ENCODE assay signal across 13 cellular contexts in genomic region chr9:107866912-107867311, GRCh38.
DNase-seq lines count a peak whose midpoint lies in the region; ATAC-seq, FAIRE-seq and TF ChIP-seq lines count a peak whose summit lies in the region.
"Had no signal": no experiment of that assay in that cellular context is flagged by ENCODE, and none has a peak within 500 bp of the region (broad histone marks: within the 10 kb centered on the region; RNA-seq: fewer than 3 reads in every experiment).

No MANE protein-coding gene starts in this region.

- H3K4me2 ChIP-seq in BLaER1, result peak overlapping the region; percentile 74

- H4K20me1 ChIP-seq in BLaER1, result no peaks in the 10 kb centered on the region

- no peak for ATAC-seq in HG02678 (IDR thresholded peaks at IDR 0.05; ENCODE audit: unreplicated experiment)

- TF ChIP-seq POLR2A in GM12891 (IDR thresholded peaks at IDR 0.05; ENCODE audit: low read depth, low read length) (no peak), adrenal gland (IDR thresholded peaks at IDR 0.05) (no peak)

- H3K36me3 Mint-ChIP-seq in dendritic cell treated with granulocyte-macrophage colony-stimulating factor and Interleukin-4, amounts not matched to agents 40 ng/mL and 50 ng/mL, for 4 days (ENCODE audit: low read depth), result peaks cover 6% of the 10 kb centered on the region

- no peak overlapping the region for H3K4me3 Mint-ChIP-seq in dendritic cell treated with granulocyte-macrophage colony-stimulating factor and Interleukin-4, amounts not matched to agents 40 ng/mL and 50 ng/mL, for 4 days

- H3K36me3 ChIP-seq in BLaER1 (no peaks in the 10 kb centered on the region), adrenal gland (replicated peaks in 1 of 2) (no peaks in the 10 kb centered on the region)

- no peak overlapping the region for H3K27ac ChIP-seq in BLaER1
- H3K27ac ChIP-seq in adrenal gland, result no peak overlapping the region
- H3K27ac ChIP-seq: dorsolateral prefrontal cortex, parathyroid adenoma had no signal

- no peaks in the 10 kb centered on the region for H3K9me3 ChIP-seq in BLaER1
- H3K9me3 ChIP-seq in adrenal gland (replicated peaks in 1 of 3), result no peaks in the 10 kb centered on the region

- H3K27me3 Mint-ChIP-seq in dendritic cell treated with granulocyte-macrophage colony-stimulating factor and Interleukin-4, amounts not matched to agents 40 ng/mL and 50 ng/mL, for 4 days, result peaks cover 1% of the 10 kb centered on the region

- peaks cover 70% of the 10 kb centered on the region for H3K4me1 Mint-ChIP-seq in dendritic cell treated with granulocyte-macrophage colony-stimulating factor and Interleukin-4, amounts not matched to agents 40 ng/mL and 50 ng/mL, for 4 days (ENCODE audit: low read depth)

- no peak overlapping the region for H3K9ac ChIP-seq in BLaER1
- H3K9ac ChIP-seq: parathyroid adenoma had no signal

- no peaks in the 10 kb centered on the region for H3K27me3 ChIP-seq in BLaER1
- H3K27me3 ChIP-seq in adrenal gland, result no peaks in the 10 kb centered on the region
- H3K27me3 ChIP-seq: dorsolateral prefrontal cortex had no signal

- no peak for FAIRE-seq in GM12891 (lab: Jason Lieb, UNC)

- intact Hi-C loops in dendritic cell treated with granulocyte-macrophage colony-stimulating factor and Interleukin-4, amounts not matched to agents 40 ng/mL and 50 ng/mL, for 4 days (cut with micrococcal nuclease), result no loop called here
- intact Hi-C loops in adrenal gland (cut with DNase I), result no loop called here

- H3K4me1 ChIP-seq in BLaER1 (peaks cover 33% of the 10 kb centered on the region), adrenal gland (replicated peaks in 1 of 2) (no peaks in the 10 kb centered on the region)
- H3K4me1 ChIP-seq: parathyroid adenoma had no signal

- no peaks in the 10 kb centered on the region for H3K9me3 Mint-ChIP-seq in dendritic cell treated with granulocyte-macrophage colony-stimulating factor and Interleukin-4, amounts not matched to agents 40 ng/mL and 50 ng/mL, for 4 days

- peak; percentile 39 for DNase-seq in NCI-H226
- DNase-seq in midbrain (lab: John Stamatoyannopoulos, UW), result peak; percentile 4
- DNase-seq in GM12891 (ENCODE audit: insufficient read length, low spot score), result no peak
- DNase-seq in adrenal gland, result no peak
- no peak for DNase-seq in GM19240 (ENCODE audit: insufficient read length, low spot score)
- DNase-seq: amygdala, DMS79, dorsolateral prefrontal cortex, NCI-H526 had no signal

- H3K4me3 ChIP-seq in BLaER1, result no peak overlapping the region
- no peak overlapping the region for H3K4me3 ChIP-seq in adrenal gland
- H3K4me3 ChIP-seq: dorsolateral prefrontal cortex had no signal

- peak overlapping the region; percentile 82 for H3K27ac Mint-ChIP-seq in dendritic cell treated with granulocyte-macrophage colony-stimulating factor and Interleukin-4, amounts not matched to agents 40 ng/mL and 50 ng/mL, for 4 days

- TF ChIP-seq CTCF in adrenal gland (IDR thresholded peaks at IDR 0.05), result no peak

TF ChIP-seq in GM12891, 5 proteins besides CTCF, POLR2A, EP300 and RAD21:
- no peak for TF ChIP-seq PAX5 (IDR thresholded peaks at IDR 0.05; ENCODE audit: insufficient read depth, low read length, severe bottlenecking)
- no peak for TF ChIP-seq POLR2AphosphoS5 (IDR thresholded peaks at IDR 0.05; ENCODE audit: low read depth, low read length)
- no peak for TF ChIP-seq POU2F2 (IDR thresholded peaks at IDR 0.05; ENCODE audit: low read depth, low read length)
- no peak for TF ChIP-seq TAF1 (IDR thresholded peaks at IDR 0.05; ENCODE audit: low read depth, low read length)
- TF ChIP-seq SPI1 (IDR thresholded peaks at IDR 0.05; ENCODE audit: low read depth, low read length), result no peak

Comparison
In these comparisons a context has a peak if more than half of its experiments do, and no peak if none do; other contexts are left out.
1. DNase-seq: peak in NCI-H226 (single experiment) and midbrain (single experiment); none in GM12891 (single experiment), adrenal gland (0 of 7) and GM19240 (single experiment).